Comparison of ENCODE assay signal across 20 cellular contexts in genomic region chr9:135032041-135032835, GRCh38. TPM values are rescaled to one million over a fixed set of nuclear protein-coding genes. Genes with fewer than 3 reads are reported as not detected.
DNase-seq lines count a peak whose midpoint lies in the region; ATAC-seq and TF ChIP-seq lines count a peak whose summit lies in the region.
"Had no signal": no experiment of that assay in that cellular context is flagged by ENCODE, and none has a peak within 500 bp of the region (broad histone marks: within the 10 kb centered on the region; RNA-seq: fewer than 3 reads in every experiment).

No MANE protein-coding gene starts in this region.

- WGBS in neuronal stem cell (ENCODE audit: extremely low coverage in 2 of 2, insufficient read length in 2 of 2, insufficient replicate concordance in 1 of 2), 2 donors: no CpG with 5 or more reads among the region's 13 CpGs

- no peak overlapping the region for H3K9ac ChIP-seq in neuronal stem cell (ENCODE audit: low read depth, low read length, poor library complexity)

- TF ChIP-seq CTCF in right atrium auricular region (IDR thresholded peaks at IDR 0.05): no peak
- no peak for TF ChIP-seq CTCF in upper lobe of right lung (IDR thresholded peaks at IDR 0.05)

- H2AK5ac ChIP-seq in neuronal stem cell (ENCODE audit: low read depth, low read length): peak overlapping the region; percentile 68

- H3K9me3 ChIP-seq in right atrium auricular region (no peaks in the 10 kb centered on the region), neuronal stem cell (replicated peaks in 1 of 2; ENCODE audit: control insufficient read depth in 2 of 2, insufficient read depth in 1 of 2, low read depth in 1 of 2, low read length in 2 of 2) (no peaks in the 10 kb centered on the region), upper lobe of right lung (no peaks in the 10 kb centered on the region)
- H3K9me3 ChIP-seq: BE2C had no signal

- H2BK12ac ChIP-seq in neuronal stem cell (ENCODE audit: low read length): no peak overlapping the region

- H3K23ac ChIP-seq in neuronal stem cell (ENCODE audit: low read depth, low read length, poor library complexity): no peak overlapping the region

- no peak overlapping the region for H2AFZ ChIP-seq in neuronal stem cell (ENCODE audit: low read length)
- H2AFZ ChIP-seq: PC-9 had no signal

- H3K18ac ChIP-seq in neuronal stem cell (ENCODE audit: low read length): peak overlapping the region; percentile 46

- H3K14ac ChIP-seq in neuronal stem cell (ENCODE audit: low read length): no peak overlapping the region

- ATAC-seq in Right ventricle myocardium inferior (peak; percentile 8), upper lobe of right lung (no peak)

- H3K27ac ChIP-seq in right atrium auricular region (no peak overlapping the region), neuronal stem cell (replicated peaks; ENCODE audit: low read length) (no peak overlapping the region), upper lobe of right lung (no peak overlapping the region)
- H3K27ac ChIP-seq: HL-60, PC-9 had no signal

- no peak overlapping the region for H2BK15ac ChIP-seq in neuronal stem cell (ENCODE audit: low read length)

- peaks cover 2% of the 10 kb centered on the region for H3K79me1 ChIP-seq in neuronal stem cell (ENCODE audit: low read depth, low read length)

- H3K4me2 ChIP-seq in neuronal stem cell (ENCODE audit: insufficient read depth, low read length, poor library complexity, severe bottlenecking): no peak overlapping the region
- H3K4me2 ChIP-seq: PC-9 had no signal

- DNase-seq in Right ventricle myocardium inferior (ENCODE audit: missing footprints): peak; percentile 21
- no peak for DNase-seq in right atrium auricular region (ENCODE audit: low spot score)
- peak; percentile 81 for DNase-seq in RPMI8226
- no peak for DNase-seq in neuronal stem cell (ENCODE audit: low spot score)
- peak; percentile 57 for DNase-seq in upper lobe of right lung
- DNase-seq in effector CD4-positive, alpha-beta T cell: no peak
- DNase-seq in cerebellar cortex (ENCODE audit: low spot score): no peak
- DNase-seq: 8988T, ACHN, BE2C, NCI-H1048, NCI-H1417, NCI-H1694, NCI-H2029 treated with DMSO at 0.1 percent for 48 hours, NCI-H446 treated with DMSO at 0.1 percent for 48 hours, NCI-H82, PC-9, SIG-M5 had no signal

- no peaks in the 10 kb centered on the region for H3K4me1 ChIP-seq in right atrium auricular region
- H3K4me1 ChIP-seq in neuronal stem cell (ENCODE audit: control insufficient read depth in 2 of 2, insufficient read depth in 1 of 2, low read depth in 1 of 2, low read length in 2 of 2): peaks cover 0 to 4% of the 10 kb centered on the region in 2 donors
- H3K4me1 ChIP-seq in upper lobe of right lung: no peaks in the 10 kb centered on the region

- H3K27me3 ChIP-seq in right atrium auricular region: no peaks in the 10 kb centered on the region
- H3K27me3 ChIP-seq in neuronal stem cell (ENCODE audit: control insufficient read depth in 3 of 3, insufficient read depth in 3 of 3, low read depth in 1 of 3, low read length in 3 of 3): peaks cover 0 to 11% (median 0%) of the 10 kb centered on the region in 3 experiments
- H3K27me3 ChIP-seq in upper lobe of right lung: no peaks in the 10 kb centered on the region
- H3K27me3 ChIP-seq: BE2C had no signal

- H4K91ac ChIP-seq in neuronal stem cell (ENCODE audit: low read depth, low read length, poor library complexity): no peak overlapping the region

- no peaks in the 10 kb centered on the region for H3K36me3 ChIP-seq in right atrium auricular region
- H3K36me3 ChIP-seq in neuronal stem cell (replicated peaks in 1 of 2; ENCODE audit: control insufficient read depth in 2 of 2, insufficient read depth in 2 of 2, low read length in 2 of 2): no peaks in the 10 kb centered on the region
- no peaks in the 10 kb centered on the region for H3K36me3 ChIP-seq in upper lobe of right lung
- H3K36me3 ChIP-seq: BE2C had no signal

- intact Hi-C loops in Right ventricle myocardium inferior (cut with DNase I): no loop called here
- intact Hi-C loops in upper lobe of right lung (cut with DNase I): no loop called here

- H2BK5ac ChIP-seq in neuronal stem cell (ENCODE audit: low read length): no peak overlapping the region

- H3K4me3 ChIP-seq in right atrium auricular region (no peak overlapping the region), neuronal stem cell (ENCODE audit: low read length in 2 of 2) (no peak overlapping the region), upper lobe of right lung (no peak overlapping the region)
- H3K4me3 ChIP-seq: PC-9 had no signal

- no peak overlapping the region for H2BK120ac ChIP-seq in neuronal stem cell (ENCODE audit: low read depth, low read length)

- no peak overlapping the region for H4K8ac ChIP-seq in neuronal stem cell (ENCODE audit: low read depth, low read length)

- no peak overlapping the region for H3K4ac ChIP-seq in neuronal stem cell (ENCODE audit: low read length)

RNA-seq across cellular contexts. Expression of gene OLFM1, which starts 55.2 kb away (rescaled TPM):
- total RNA-seq in Right ventricle myocardium inferior (17.9 TPM), right atrium auricular region (1 to 10 TPM; 7.6 to 9.7 TPM), upper lobe of right lung (26.0 TPM)
- polyA plus RNA-seq in neuronal stem cell (2013, experiment 1 of 2): 5.8 TPM
- 5.8 TPM for polyA plus RNA-seq in neuronal stem cell (2013, experiment 2 of 2)
- total RNA-seq: CD4-positive, alpha-beta T cell; PC-9 had no signal

Comparison
In these comparisons a context has a peak if more than half of its experiments do, and no peak if none do; other contexts are left out.
1. DNase-seq: peak in Right ventricle myocardium inferior (single experiment), RPMI8226 (single experiment) and upper lobe of right lung (single experiment); none in right atrium auricular region (single experiment), neuronal stem cell (single experiment), effector CD4-positive, alpha-beta T cell (single experiment) and cerebellar cortex (single experiment).